ENCODE assay signal across 26 cellular contexts in the genomic region with DNA sequence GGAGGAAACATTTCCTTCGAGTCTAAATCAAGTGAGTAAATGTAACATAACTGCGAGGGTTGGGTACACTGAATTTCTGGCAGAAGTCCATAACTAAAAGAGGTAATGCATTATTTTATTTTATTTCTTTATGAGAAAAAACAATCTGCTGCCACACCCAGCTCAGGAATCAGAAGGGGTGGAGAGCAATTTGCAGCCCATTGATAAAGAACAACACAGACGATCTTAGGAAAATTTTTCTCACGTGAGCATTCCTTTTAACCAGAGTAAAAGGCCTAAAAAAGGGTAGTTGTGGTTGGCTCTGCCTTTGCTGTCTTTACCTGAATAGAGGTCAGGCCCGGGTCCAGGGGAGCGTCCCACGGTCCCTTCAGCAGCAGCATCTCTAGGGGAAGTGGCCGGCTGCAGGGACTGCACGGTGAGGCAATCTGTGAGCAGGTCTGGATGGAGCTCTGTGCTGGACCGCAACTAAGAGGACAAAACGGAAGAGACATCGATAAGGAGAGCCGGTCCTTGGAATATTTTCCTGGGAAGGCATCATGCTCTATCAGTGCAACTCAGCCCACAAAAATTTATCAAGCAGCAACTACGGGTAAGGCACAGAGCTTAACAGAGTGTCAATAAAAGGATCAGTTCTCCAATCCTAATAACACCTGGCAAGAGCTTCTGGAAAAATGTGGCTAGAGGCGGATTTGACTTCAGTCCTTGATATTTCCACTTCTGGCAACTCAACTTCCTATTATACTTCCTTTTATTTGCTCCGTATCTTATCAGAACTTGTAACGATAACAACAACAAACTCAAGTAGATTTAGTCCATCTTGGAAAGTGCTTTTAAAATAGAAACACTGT.
A peak's percentile ranks its signal among the peaks of the same experiment; 100 is the strongest.
DNase-seq lines count a peak whose midpoint lies in the region; ATAC-seq and TF ChIP-seq lines count a peak whose summit lies in the region.
"Had no signal": no experiment of that assay in that cellular context is flagged by ENCODE, and none has a peak within 500 bp of the region (broad histone marks: within the 10 kb centered on the region; RNA-seq: fewer than 3 reads in every experiment).

No MANE protein-coding gene starts in this region.

- H3K18ac ChIP-seq in mesenchymal stem cell (ENCODE audit: low read depth in 1 of 2, low read length in 2 of 2) = peak overlapping the region in 1 of 2 experiments; percentile 48

- peaks cover 11 to 24% of the 10 kb centered on the region in 2 experiments for H3K36me3 ChIP-seq in mesenchymal stem cell (ENCODE audit: control insufficient read depth in 1 of 2, insufficient read depth in 2 of 2, low read depth in 1 of 2, low read length in 2 of 2)
- H3K36me3 ChIP-seq: heart left ventricle, SJSA1 had no signal

- no peak overlapping the region for H3K23ac ChIP-seq in mesenchymal stem cell (ENCODE audit: low read length in 2 of 2)

- H3K9me3 Mint-ChIP-seq in immature natural killer cell = peaks cover 0 to 2% (median 0%) of the 10 kb centered on the region in 6 donors
- peaks cover 0 to 15% (median 3%) of the 10 kb centered on the region in 7 donors for H3K9me3 Mint-ChIP-seq in CD14-positive monocyte
- H3K9me3 Mint-ChIP-seq: CD4-positive, alpha-beta memory T cell had no signal

- no peak overlapping the region for H2AK5ac ChIP-seq in mesenchymal stem cell (ENCODE audit: low read length, severe bottlenecking)

- no peak overlapping the region for H3K9ac ChIP-seq in mesenchymal stem cell (ENCODE audit: low read length)

- no peak overlapping the region for H3K4me2 ChIP-seq in mesenchymal stem cell (ENCODE audit: low read length, poor library complexity, severe bottlenecking)

- H3K79me1 ChIP-seq in mesenchymal stem cell (replicated peaks; ENCODE audit: low read length, poor library complexity, severe bottlenecking) = peaks cover 18% of the 10 kb centered on the region

- WGBS in mesenchymal stem cell = 81% methylated on average over 15 of the region's 17 CpGs

- H3K27me3 Mint-ChIP-seq in immature natural killer cell (ENCODE audit: low read depth in 3 of 3) (peaks cover 0 to 7% (median 5%) of the 10 kb centered on the region in 3 donors), CD14-positive monocyte (ENCODE audit: low read depth in 3 of 3) (peaks cover 0 to 5% (median 1%) of the 10 kb centered on the region in 3 donors)
- H3K27me3 Mint-ChIP-seq: stimulated activated naive CD8-positive, alpha-beta T cell treated with anti-CD3 and anti-CD28 coated beads, Interleukin-15, Interleukin-2, amounts not matched to agents 100 ng/mL and 50 ng/mL, for 24 hours had no signal

- ATAC-seq in Right ventricle myocardium superior (ENCODE audit: poor library complexity) (peak; percentile 34), HG02884 (IDR thresholded peaks at IDR 0.05; ENCODE audit: unreplicated experiment) (no peak)
- ATAC-seq: HCT116, left lobe of liver, sciatic nerve, T-helper 17 cell had no signal

- H3K4me1 ChIP-seq in mesenchymal stem cell (ENCODE audit: control insufficient read depth, insufficient read depth, low read depth, low read length) = peaks cover 1% of the 10 kb centered on the region
- H3K4me1 ChIP-seq: SJSA1 had no signal

- H2BK120ac ChIP-seq in mesenchymal stem cell (ENCODE audit: low read depth, low read length) = no peak overlapping the region

- TF ChIP-seq CTCF in fibroblast of pulmonary artery (IDR thresholded peaks at IDR 0.05; ENCODE audit: low read length, missing control alignments) (no peak), CD14-positive monocyte (IDR thresholded peaks at IDR 0.05) (no peak)

- peak overlapping the region in 1 of 2 experiments; percentile 26 for H3K4ac ChIP-seq in mesenchymal stem cell (ENCODE audit: low read depth in 1 of 2, low read length in 2 of 2)

- H3K14ac ChIP-seq in mesenchymal stem cell (ENCODE audit: low read length in 2 of 2) = peak overlapping the region in 1 of 2 experiments; percentile 41

- H3K4me1 Mint-ChIP-seq in immature natural killer cell (no peaks in the 10 kb centered on the region), CD14-positive monocyte (peaks cover 30% of the 10 kb centered on the region)
- H3K4me1 Mint-ChIP-seq: CD4-positive, alpha-beta memory T cell; T-helper 17 cell had no signal

- H3K4me3 ChIP-seq in fibroblast of pulmonary artery (replicated peaks; ENCODE audit: low read depth, low read length) = no peak overlapping the region
- H3K4me3 ChIP-seq in mesenchymal stem cell (ENCODE audit: insufficient read depth in 1 of 2, low read depth in 1 of 2, low read length in 2 of 2) = no peak overlapping the region
- H3K4me3 ChIP-seq: SJSA1 had no signal

- no peak for DNase-seq in Right ventricle myocardium superior
- no peak for DNase-seq in cardiac septum (ENCODE audit: low spot score)
- DNase-seq in fibroblast of pulmonary artery (ENCODE audit: low read depth) = peak; percentile 61
- DNase-seq in mesenchymal stem cell = peak; percentile 32
- no peak for DNase-seq in immature natural killer cell
- DNase-seq in CD14-positive monocyte (ENCODE audit: low spot score) = no peak
- no peak for DNase-seq in NOMO-1 treated with dmso at 0.1 percent for 144 hours (lab: John Stamatoyannopoulos, UW; ENCODE audit: unreplicated experiment)
- DNase-seq: activated CD4-positive, alpha-beta T cell treated with anti-CD3 and anti-CD28 coated beads for 48 hours; activated naive CD4-positive, alpha-beta T cell treated with Interleukin-2 at 50 U/mL for 16 hours; activated T-cell treated with anti-CD3 and anti-CD28 coated beads, Interleukin-2, amount 50 U/mL, for 48 hours; amygdala; CD4-positive, alpha-beta memory T cell; IMR-90; NCI-H1417; NCI-H510A treated with DMSO at 0.1 percent for 48 hours; stimulated activated CD4-positive, alpha-beta T cell treated with anti-CD3 and anti-CD28 coated beads, Interleukin-15, amount 100 ng/mL, for 24 hours; T-helper 17 cell; trophoblast cell had no signal

- H4K8ac ChIP-seq in mesenchymal stem cell (ENCODE audit: low read length) = no peak overlapping the region

- H3K27me3 ChIP-seq in mesenchymal stem cell (ENCODE audit: control insufficient read depth in 1 of 2, insufficient read depth in 1 of 2, low read length in 2 of 2) = no peaks in the 10 kb centered on the region
- H3K27me3 ChIP-seq: heart left ventricle, SJSA1 had no signal

- intact Hi-C loops in Right ventricle myocardium superior (cut with DNase I) = no loop called here
- intact Hi-C loops in cardiac septum (cut with DNase I) = no loop called here
- intact Hi-C loops in CD14-positive monocyte (cut with micrococcal nuclease) = no loop called here

- no peaks in the 10 kb centered on the region for H3K9me3 ChIP-seq in mesenchymal stem cell (ENCODE audit: control insufficient read depth, low read length)
- H3K9me3 ChIP-seq: heart left ventricle, SJSA1 had no signal

- H3K27ac Mint-ChIP-seq in immature natural killer cell (no peak overlapping the region), CD14-positive monocyte (peak overlapping the region in 1 of 7 donors; percentile 52)
- H3K27ac Mint-ChIP-seq: CD4-positive, alpha-beta memory T cell; stimulated activated naive CD8-positive, alpha-beta T cell treated with anti-CD3 and anti-CD28 coated beads, Interleukin-15, Interleukin-2, amounts not matched to agents 100 ng/mL and 50 ng/mL, for 24 hours; T-helper 17 cell had no signal

- H3K36me3 Mint-ChIP-seq in immature natural killer cell (no peaks in the 10 kb centered on the region), CD14-positive monocyte (no peaks in the 10 kb centered on the region)
- H3K36me3 Mint-ChIP-seq: CD4-positive, alpha-beta memory T cell had no signal

- no peak overlapping the region for H2BK15ac ChIP-seq in mesenchymal stem cell (ENCODE audit: low read depth, poor library complexity, severe bottlenecking)

- no peak overlapping the region for H3K27ac ChIP-seq in mesenchymal stem cell (ENCODE audit: low read length, poor library complexity, severe bottlenecking)
- H3K27ac ChIP-seq: SJSA1 had no signal

- H2BK12ac ChIP-seq in mesenchymal stem cell (ENCODE audit: low read length in 2 of 2) = peak overlapping the region in 1 of 2 experiments; percentile 42

- H3K4me3 Mint-ChIP-seq in immature natural killer cell (no peak overlapping the region), CD14-positive monocyte (no peak overlapping the region)
- H3K4me3 Mint-ChIP-seq: CD4-positive, alpha-beta memory T cell; neural crest cell; stimulated activated naive CD8-positive, alpha-beta T cell treated with anti-CD3 and anti-CD28 coated beads, Interleukin-15, Interleukin-2, amounts not matched to agents 100 ng/mL and 50 ng/mL, for 24 hours; T-helper 17 cell had no signal

- H4K91ac ChIP-seq in mesenchymal stem cell (ENCODE audit: low read length) = no peak overlapping the region

- H2BK5ac ChIP-seq in mesenchymal stem cell (ENCODE audit: low read depth, low read length, poor library complexity, severe bottlenecking) = no peak overlapping the region

- no peak overlapping the region for H2AFZ ChIP-seq in mesenchymal stem cell (ENCODE audit: low read depth, low read length)

Comparison
In these comparisons a context has a peak if more than half of its experiments do, and no peak if none do; other contexts are left out.
1. DNase-seq: peak in fibroblast of pulmonary artery (single experiment) and mesenchymal stem cell (single experiment); none in Right ventricle myocardium superior (single experiment), cardiac septum (single experiment), immature natural killer cell (0 of 3), CD14-positive monocyte (single experiment) and NOMO-1 treated with dmso at 0.1 percent for 144 hours (single experiment).